10 cellular contexts compared by ENCODE assay signal in the genomic region with DNA sequence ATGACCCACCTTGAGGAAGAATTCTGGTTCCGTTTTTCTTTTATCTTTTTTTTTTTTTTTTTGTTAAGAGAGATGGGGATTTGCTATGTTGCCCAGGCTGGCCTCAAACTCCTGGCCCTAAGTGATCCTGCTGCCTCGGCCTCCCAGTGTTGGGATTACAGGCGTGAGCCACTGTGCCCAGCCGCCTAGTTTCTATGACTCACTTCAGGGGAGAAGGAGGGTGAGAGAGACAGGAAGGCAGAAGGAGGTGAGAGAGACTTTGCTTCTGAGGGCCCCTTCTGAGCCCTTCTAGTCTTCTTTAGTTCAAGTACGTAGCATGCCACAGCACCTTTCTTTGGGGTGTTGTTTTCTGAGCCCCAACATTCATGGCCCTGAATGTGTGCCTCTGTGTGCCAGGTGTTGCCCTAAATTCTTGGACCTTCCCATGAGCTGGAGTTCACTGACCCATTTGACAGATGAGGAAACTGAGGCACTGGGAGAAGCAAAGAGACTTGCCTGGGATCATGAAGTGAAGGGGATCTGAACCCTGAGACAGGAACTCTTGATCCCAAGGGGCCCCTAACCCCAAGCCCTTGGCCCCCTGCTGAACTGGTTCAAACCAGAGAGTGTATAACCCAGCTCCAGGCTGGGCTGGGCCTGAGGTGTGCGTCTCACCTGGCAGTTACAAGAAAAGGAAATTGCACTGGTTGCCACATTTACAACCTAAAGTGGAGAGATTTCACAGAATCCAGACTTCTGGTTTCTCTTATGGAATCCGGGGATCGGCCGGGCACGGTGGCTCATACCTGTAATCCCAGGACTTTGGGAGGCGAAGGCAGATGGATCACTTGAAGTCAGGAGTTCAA. TPM values are rescaled to one million over a fixed set of nuclear protein-coding genes. Genes with fewer than 3 reads are reported as not detected.
A peak's percentile ranks its signal among the peaks of the same experiment; 100 is the strongest.
DNase-seq lines count a peak whose midpoint lies in the region; ATAC-seq lines count a peak whose summit lies in the region.
"Had no signal": no experiment of that assay in that cellular context is flagged by ENCODE, and none has a peak within 500 bp of the region (broad histone marks: within the 10 kb centered on the region; RNA-seq: fewer than 3 reads in every experiment).

No MANE protein-coding gene starts in this region.

- peak overlapping the region; percentile 28 to 90 (median 34) for H3K4me3 Mint-ChIP-seq in T-cell
- peak overlapping the region; percentile 66 to 94 for H3K4me3 Mint-ChIP-seq in effector memory CD8-positive, alpha-beta T cell
- H3K4me3 Mint-ChIP-seq in stimulated activated effector memory CD8-positive, alpha-beta T cell treated with anti-CD3 and anti-CD28 coated beads, Interleukin-12 subunit alpha, Interleukin-12 subunit beta, amount 100 ng/mL, for 72 hours: peak overlapping the region; percentile 83

- peak overlapping the region; percentile 87 to 92 for H3K27ac Mint-ChIP-seq in T-cell
- H3K27ac Mint-ChIP-seq in effector memory CD8-positive, alpha-beta T cell: peak overlapping the region; percentile 100
- H3K27ac Mint-ChIP-seq in stimulated activated effector memory CD8-positive, alpha-beta T cell treated with anti-CD3 and anti-CD28 coated beads, Interleukin-12 subunit alpha, Interleukin-12 subunit beta, amount 100 ng/mL, for 72 hours: peak overlapping the region; percentile 87

- ATAC-seq in T-cell (replicated peaks in 1 of 4) (peak; percentile 28 to 58 (median 50)), GM18498 (IDR thresholded peaks at IDR 0.05; ENCODE audit: unreplicated experiment) (no peak)
- peak; percentile 35 for ATAC-seq in effector memory CD8-positive, alpha-beta T cell (replicated peaks)
- peak; percentile 73 for ATAC-seq in stimulated activated effector memory CD8-positive, alpha-beta T cell treated with anti-CD3 and anti-CD28 coated beads, Interleukin-12 subunit alpha, Interleukin-12 subunit beta, amount 100 ng/mL, for 72 hours

- peaks cover 60 to 81% (median 76%) of the 10 kb centered on the region in 3 donors for H3K4me1 Mint-ChIP-seq in T-cell
- H3K4me1 Mint-ChIP-seq in effector memory CD8-positive, alpha-beta T cell (ENCODE audit: low read depth in 2 of 2): peaks cover 62 to 65% of the 10 kb centered on the region in 2 donors
- H3K4me1 Mint-ChIP-seq in stimulated activated effector memory CD8-positive, alpha-beta T cell treated with anti-CD3 and anti-CD28 coated beads, Interleukin-12 subunit alpha, Interleukin-12 subunit beta, amount 100 ng/mL, for 72 hours: peaks cover 74% of the 10 kb centered on the region

- H3K36me3 Mint-ChIP-seq in T-cell: peaks cover 6% of the 10 kb centered on the region
- H3K36me3 Mint-ChIP-seq in effector memory CD8-positive, alpha-beta T cell (ENCODE audit: insufficient read depth): peaks cover 56% of the 10 kb centered on the region
- peaks cover 71% of the 10 kb centered on the region for H3K36me3 Mint-ChIP-seq in stimulated activated effector memory CD8-positive, alpha-beta T cell treated with anti-CD3 and anti-CD28 coated beads, Interleukin-12 subunit alpha, Interleukin-12 subunit beta, amount 100 ng/mL, for 72 hours

- CTCF ChIA-PET in T-cell (lab: Charles Lee): interaction anchor here (0.5 to 4.3 kb wide), 9 partner anchors 14 to 51 kb away, joined by 3 to 31 read pairs (median 4); no protein-coding TSS in a partner anchor

- H3K27me3 Mint-ChIP-seq in T-cell: no peaks in the 10 kb centered on the region
- H3K27me3 Mint-ChIP-seq in effector memory CD8-positive, alpha-beta T cell: no peaks in the 10 kb centered on the region

- DNase-seq in activated CD8-positive, alpha-beta memory T cell treated with anti-CD3 and anti-CD28 coated beads for 24 hours: peak; percentile 65
- DNase-seq in activated CD8-positive, alpha-beta memory T cell treated with anti-CD3 and anti-CD28 coated beads, Interleukin-2, amount 50 U/mL, for 4 hours: no peak
- DNase-seq in T-cell: peak in 1 of 34 experiments; percentile 25
- DNase-seq in effector memory CD8-positive, alpha-beta T cell: peak in 1 of 3 experiments; percentile 33
- no peak for DNase-seq in stimulated activated effector memory CD8-positive, alpha-beta T cell treated with anti-CD3 and anti-CD28 coated beads, Interleukin-12 subunit alpha, Interleukin-12 subunit beta, amount 100 ng/mL, for 72 hours (ENCODE audit: low spot score in 2 of 2)
- DNase-seq in substantia nigra (lab: John Stamatoyannopoulos, UW): no peak
- no peak for DNase-seq in activated gamma-delta T cell (lab: John Stamatoyannopoulos, UW)
- DNase-seq: mammary epithelial cell, NCI-H2171 had no signal

- no peaks in the 10 kb centered on the region for H3K9me3 Mint-ChIP-seq in T-cell
- no peaks in the 10 kb centered on the region for H3K9me3 Mint-ChIP-seq in effector memory CD8-positive, alpha-beta T cell
- H3K9me3 Mint-ChIP-seq in stimulated activated effector memory CD8-positive, alpha-beta T cell treated with anti-CD3 and anti-CD28 coated beads, Interleukin-12 subunit alpha, Interleukin-12 subunit beta, amount 100 ng/mL, for 72 hours: no peaks in the 10 kb centered on the region

- POLR2A ChIA-PET in T-cell (lab: Charles Lee): no interaction called here

- no peak overlapping the region for H3K27ac ChIP-seq in substantia nigra (ENCODE audit: low read depth, low read length, poor library complexity, severe bottlenecking)

RNA-seq across cellular contexts. Expression of a gene that starts 20.8 kb away (rescaled TPM):
- 10 to 100 TPM; 24.6 to 38.8 (median 28.8) TPM for total RNA-seq in T-cell

RNA-seq across cellular contexts. Expression of a gene that starts 57.7 kb away (rescaled TPM):
- 1 to 10 TPM; 1.4 to 6.2 (median 5.4) TPM for total RNA-seq in T-cell
